ENCODE assay signal across 1 cellular context in the genomic region with DNA sequence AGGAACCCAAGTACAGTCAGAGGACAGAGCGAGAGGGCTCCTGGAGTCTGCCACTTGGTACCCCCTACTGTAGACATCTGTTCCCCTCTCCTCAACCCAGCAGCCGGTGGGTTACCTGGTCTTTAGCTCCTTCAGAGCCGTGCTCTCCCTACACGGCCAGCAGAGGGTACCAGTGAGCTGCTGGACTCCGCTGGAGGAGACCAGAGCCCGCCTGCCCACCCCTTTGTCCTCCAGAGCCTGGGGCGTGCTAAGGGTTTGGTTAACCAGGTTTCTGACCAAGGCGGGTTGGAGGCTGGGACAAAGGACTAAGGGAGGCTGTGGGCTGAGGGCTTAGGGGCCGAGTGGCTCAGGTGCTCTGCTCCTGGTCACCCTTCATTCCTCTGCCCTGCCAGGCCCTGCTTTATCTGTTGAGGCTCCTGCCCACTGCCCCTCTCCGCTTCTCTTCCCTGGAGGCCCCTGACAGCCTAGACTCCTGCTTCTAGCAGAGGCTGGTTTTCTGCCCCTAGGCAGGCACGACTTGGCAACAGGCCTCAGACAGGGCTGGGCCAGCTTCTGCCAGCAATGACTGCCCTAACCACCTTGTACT.
TF ChIP-seq lines count a peak whose summit lies in the region.

No MANE protein-coding gene starts in this region.

TF ChIP-seq in GM12878, 131 proteins besides CTCF, POLR2A, EP300 and RAD21:
- TF ChIP-seq MTA2 (IDR thresholded peaks at IDR 0.05; ENCODE audit: low read depth) (no peak), YY1 (IDR thresholded peaks at IDR 0.05; ENCODE audit: low read depth, low read length) (0 out of 2 replicates have a peak, but pooled peaks have one; percentile 58), SMC3 (IDR thresholded peaks at IDR 0.05; ENCODE audit: borderline replicate concordance, low read length) (peak; percentile 81; the same call in 1 of the 2 replicates), ASH2L (IDR thresholded peaks at IDR 0.05; ENCODE audit: borderline replicate concordance, low read depth) (no peak), FOS (IDR thresholded peaks at IDR 0.05; ENCODE audit: borderline replicate concordance, extremely low read depth, insufficient read length) (no peak), EED (IDR thresholded peaks at IDR 0.05; ENCODE audit: low read depth) (no peak), GATAD2B (conservative IDR thresholded peaks at IDR 0.05; ENCODE audit: low read depth) (no peak)
- TF ChIP-seq, protein P1, sequence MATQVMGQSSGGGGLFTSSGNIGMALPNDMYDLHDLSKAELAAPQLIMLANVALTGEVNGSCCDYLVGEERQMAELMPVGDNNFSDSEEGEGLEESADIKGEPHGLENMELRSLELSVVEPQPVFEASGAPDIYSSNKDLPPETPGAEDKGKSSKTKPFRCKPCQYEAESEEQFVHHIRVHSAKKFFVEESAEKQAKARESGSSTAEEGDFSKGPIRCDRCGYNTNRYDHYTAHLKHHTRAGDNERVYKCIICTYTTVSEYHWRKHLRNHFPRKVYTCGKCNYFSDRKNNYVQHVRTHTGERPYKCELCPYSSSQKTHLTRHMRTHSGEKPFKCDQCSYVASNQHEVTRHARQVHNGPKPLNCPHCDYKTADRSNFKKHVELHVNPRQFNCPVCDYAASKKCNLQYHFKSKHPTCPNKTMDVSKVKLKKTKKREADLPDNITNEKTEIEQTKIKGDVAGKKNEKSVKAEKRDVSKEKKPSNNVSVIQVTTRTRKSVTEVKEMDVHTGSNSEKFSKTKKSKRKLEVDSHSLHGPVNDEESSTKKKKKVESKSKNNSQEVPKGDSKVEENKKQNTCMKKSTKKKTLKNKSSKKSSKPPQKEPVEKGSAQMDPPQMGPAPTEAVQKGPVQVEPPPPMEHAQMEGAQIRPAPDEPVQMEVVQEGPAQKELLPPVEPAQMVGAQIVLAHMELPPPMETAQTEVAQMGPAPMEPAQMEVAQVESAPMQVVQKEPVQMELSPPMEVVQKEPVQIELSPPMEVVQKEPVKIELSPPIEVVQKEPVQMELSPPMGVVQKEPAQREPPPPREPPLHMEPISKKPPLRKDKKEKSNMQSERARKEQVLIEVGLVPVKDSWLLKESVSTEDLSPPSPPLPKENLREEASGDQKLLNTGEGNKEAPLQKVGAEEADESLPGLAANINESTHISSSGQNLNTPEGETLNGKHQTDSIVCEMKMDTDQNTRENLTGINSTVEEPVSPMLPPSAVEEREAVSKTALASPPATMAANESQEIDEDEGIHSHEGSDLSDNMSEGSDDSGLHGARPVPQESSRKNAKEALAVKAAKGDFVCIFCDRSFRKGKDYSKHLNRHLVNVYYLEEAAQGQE (IDR thresholded peaks at IDR 0.05; ENCODE audit: low read depth, low read length): no peak
TF ChIP-seq in GM12878: peak in this region for 2.
